ENCODE assay signal across 7 cellular contexts in the genomic region with DNA sequence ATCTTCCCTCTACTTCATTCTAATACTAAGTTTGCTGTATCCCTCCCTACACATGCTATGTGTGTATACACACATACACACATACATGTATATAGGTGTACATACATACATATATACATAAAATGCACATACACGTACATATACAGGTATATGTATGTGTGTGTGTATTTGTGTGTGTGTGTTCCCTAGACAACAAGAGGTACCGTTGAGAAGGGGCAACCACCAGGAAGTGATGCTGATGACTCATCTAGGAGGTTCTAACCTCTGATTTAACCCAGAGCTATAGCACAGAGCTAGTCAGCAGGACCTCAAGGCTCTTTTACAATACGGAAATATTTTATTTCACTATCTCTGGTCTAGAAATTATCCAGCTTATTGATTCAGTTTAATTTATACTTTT.
DNase-seq lines count a peak whose midpoint lies in the region; ATAC-seq and TF ChIP-seq lines count a peak whose summit lies in the region.

No MANE protein-coding gene starts in this region.

- intact Hi-C loops in lower lobe of right lung (cut with DNase I), result no loop called here

- H3K9me3 Mint-ChIP-seq in activated T-helper 17 cell treated with anti-CD3 and anti-CD28 coated beads, Interleukin-2, amount 50 U/mL, for 72 hours, result no peaks in the 10 kb centered on the region

- peaks cover 0 to 41% of the 10 kb centered on the region in 2 experiments; a peak in 2 of 3 replicates for H3K36me3 ChIP-seq in HEK293 (ENCODE audit: control insufficient read depth in 2 of 2, insufficient read depth in 1 of 2, low read length in 2 of 2)
- H3K36me3 ChIP-seq in lower lobe of right lung, result no peaks in the 10 kb centered on the region

- H3K27ac Mint-ChIP-seq in activated T-helper 17 cell treated with anti-CD3 and anti-CD28 coated beads, Interleukin-2, amount 50 U/mL, for 72 hours, result peak overlapping the region; percentile 89

- no peaks in the 10 kb centered on the region for H3K27me3 Mint-ChIP-seq in activated T-helper 17 cell treated with anti-CD3 and anti-CD28 coated beads, Interleukin-2, amount 50 U/mL, for 72 hours

- TF ChIP-seq CTCF in HEK293 (tag by site-specific recombination; IDR thresholded peaks at IDR 0.05) (no peak), lower lobe of right lung (IDR thresholded peaks at IDR 0.05) (no peak)

- H3K4me1 ChIP-seq in HEK293 (ENCODE audit: control insufficient read depth, insufficient read depth, low read length), result no peaks in the 10 kb centered on the region
- peaks cover 9% of the 10 kb centered on the region for H3K4me1 ChIP-seq in lower lobe of right lung

- H3K27ac ChIP-seq in HEK293 (ENCODE audit: extremely low read depth, low read depth, low read length) (no peak overlapping the region), lower lobe of right lung (no peak overlapping the region)

- H3K4me1 Mint-ChIP-seq in activated T-helper 17 cell treated with anti-CD3 and anti-CD28 coated beads, Interleukin-2, amount 50 U/mL, for 72 hours, result peaks cover 10% of the 10 kb centered on the region

- POLR2A ChIA-PET in HEK293 (lab: Yijun Ruan, JAX), result interaction anchor here (0.6 kb wide), 1 partner anchor 354 kb away, joined by 3 read pairs; no protein-coding TSS in a partner anchor

- H3K4me3 Mint-ChIP-seq in activated T-helper 17 cell treated with anti-CD3 and anti-CD28 coated beads, Interleukin-2, amount 50 U/mL, for 72 hours, result peak overlapping the region; percentile 4

- H3K9me3 ChIP-seq in HEK293 (ENCODE audit: control insufficient read depth, insufficient read depth, low read depth, low read length) (no peaks in the 10 kb centered on the region), lower lobe of right lung (no peaks in the 10 kb centered on the region)

- H3K36me3 Mint-ChIP-seq in activated T-helper 17 cell treated with anti-CD3 and anti-CD28 coated beads, Interleukin-2, amount 50 U/mL, for 72 hours (ENCODE audit: low read depth), result no peaks in the 10 kb centered on the region

- DNase-seq in MV-4-11 (lab: John Stamatoyannopoulos, UW), result peak; percentile 88
- DNase-seq in lower lobe of right lung, result no peak
- DNase-seq in SHP77 treated with DMSO at 0.1 percent for 48 hours (lab: John Stamatoyannopoulos, UW), result no peak
- no peak for DNase-seq in NCI-H1436 treated with DMSO at 0.1 percent for 48 hours (lab: John Stamatoyannopoulos, UW)

- H3K27me3 ChIP-seq in lower lobe of right lung (ENCODE audit: low read depth), result no peaks in the 10 kb centered on the region

- ATAC-seq in GM18511 (IDR thresholded peaks at IDR 0.05; ENCODE audit: unreplicated experiment), result peak; percentile 94
- ATAC-seq in activated T-helper 17 cell treated with anti-CD3 and anti-CD28 coated beads, Interleukin-2, amount 50 U/mL, for 72 hours (replicated peaks), result peak; percentile 98
- peak; percentile 72 to 84 for ATAC-seq in lower lobe of right lung

- CTCF ChIA-PET in HEK293 (lab: Yijun Ruan, JAX), result interaction anchor here (0.6 to 1.1 kb wide), 2 partner anchors 90 to 243 kb away, joined by 3 read pairs; no protein-coding TSS in a partner anchor

- no peak overlapping the region for H3K4me3 ChIP-seq in HEK293 (ENCODE audit: low read depth, low read length)
- no peak overlapping the region for H3K4me3 ChIP-seq in lower lobe of right lung

TF ChIP-seq in HEK293, 187 proteins besides CTCF, POLR2A, EP300 and RAD21:
- TF ChIP-seq ZSCAN16 (tag by site-specific recombination; IDR thresholded peaks at IDR 0.05) (no peak), ZNF510 (tag by site-specific recombination; IDR thresholded peaks at IDR 0.05; ENCODE audit: insufficient replicate concordance) (peak; percentile 63)
- TF ChIP-seq, protein P1, sequence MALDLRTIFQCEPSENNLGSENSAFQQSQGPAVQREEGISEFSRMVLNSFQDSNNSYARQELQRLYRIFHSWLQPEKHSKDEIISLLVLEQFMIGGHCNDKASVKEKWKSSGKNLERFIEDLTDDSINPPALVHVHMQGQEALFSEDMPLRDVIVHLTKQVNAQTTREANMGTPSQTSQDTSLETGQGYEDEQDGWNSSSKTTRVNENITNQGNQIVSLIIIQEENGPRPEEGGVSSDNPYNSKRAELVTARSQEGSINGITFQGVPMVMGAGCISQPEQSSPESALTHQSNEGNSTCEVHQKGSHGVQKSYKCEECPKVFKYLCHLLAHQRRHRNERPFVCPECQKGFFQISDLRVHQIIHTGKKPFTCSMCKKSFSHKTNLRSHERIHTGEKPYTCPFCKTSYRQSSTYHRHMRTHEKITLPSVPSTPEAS (tag by site-specific recombination; IDR thresholded peaks at IDR 0.05), result peak; percentile 34; the same call in 1 of the 2 replicates
